Comparison of ENCODE assay signal across 8 cellular contexts in genomic region chr18:47931707-47932103, GRCh38.
DNase-seq lines count a peak whose midpoint lies in the region; ATAC-seq and TF ChIP-seq lines count a peak whose summit lies in the region.

No MANE protein-coding gene starts in this region.

- ATAC-seq in GM18870 (IDR thresholded peaks at IDR 0.05; ENCODE audit: unreplicated experiment) = peak; percentile 11

- no peak for DNase-seq in AG09309 (ENCODE audit: low read depth)
- peak; percentile 25 for DNase-seq in NCI-H510A (lab: John Stamatoyannopoulos, UW)
- peak; percentile 14 for DNase-seq in activated T-cell treated with anti-CD3 and anti-CD28 coated beads for 4 hours
- DNase-seq in foreskin fibroblast = peak; percentile 26 to 61
- DNase-seq in GOT3 (lab: John Stamatoyannopoulos, UW) = no peak
- DNase-seq in putamen (ENCODE audit: low spot score) = no peak

- H3K36me3 ChIP-seq in rectal smooth muscle tissue (ENCODE audit: control insufficient read depth, insufficient read depth, low read length) = no peaks in the 10 kb centered on the region

- H3K27me3 ChIP-seq in rectal smooth muscle tissue (ENCODE audit: control insufficient read depth, insufficient read depth, low read length) = no peaks in the 10 kb centered on the region

- TF ChIP-seq CTCF in AG09309 (IDR thresholded peaks at IDR 0.05; ENCODE audit: control insufficient read depth, insufficient read depth, low read depth, low read length, missing control alignments) = no peak
- TF ChIP-seq CTCF in foreskin fibroblast (IDR thresholded peaks at IDR 0.05; ENCODE audit: low read depth, low read length) = peak; percentile 2

- no peaks in the 10 kb centered on the region for H3K4me1 ChIP-seq in rectal smooth muscle tissue (ENCODE audit: control insufficient read depth, insufficient read depth, low read length)

- H3K9ac ChIP-seq in rectal smooth muscle tissue (ENCODE audit: low read length) = peak overlapping the region; percentile 27

- H3K4me3 ChIP-seq in AG09309 (ENCODE audit: control insufficient read depth, low read depth, low read length) = peak overlapping the region; percentile 68
- H3K4me3 ChIP-seq in foreskin fibroblast (ENCODE audit: low read depth in 1 of 2, low read length in 2 of 2) = peak overlapping the region; percentile 78 to 96
- H3K4me3 ChIP-seq in rectal smooth muscle tissue (ENCODE audit: low read length) = peak overlapping the region; percentile 78

- H3K27ac ChIP-seq in rectal smooth muscle tissue (ENCODE audit: low read depth, low read length) = peak overlapping the region; percentile 92

Comparison
In these comparisons a context has a peak if more than half of its experiments do, and no peak if none do; other contexts are left out.
1. DNase-seq: peak in NCI-H510A (single experiment), activated T-cell treated with anti-CD3 and anti-CD28 coated beads for 4 hours (single experiment) and foreskin fibroblast (2 of 2); none in AG09309 (single experiment), GOT3 (single experiment) and putamen (single experiment).
2. Peak in every context shown above with its lines, with median percentiles within 50 percentile points of each other: H3K4me3 ChIP-seq.